1 cellular context compared by ENCODE assay signal in genomic region chr6:39913391-39913916, GRCh38.
TF ChIP-seq lines count a peak whose summit lies in the region.

No MANE protein-coding gene starts in this region.

TF ChIP-seq in IMR-90, 13 proteins besides CTCF, POLR2A, EP300 and RAD21 (continued from another document):
- no peak for TF ChIP-seq ELK1 (IDR thresholded peaks at IDR 0.05; ENCODE audit: borderline replicate concordance, low read depth, low read length)
